1 cellular context compared by ENCODE assay signal in the genomic region with DNA sequence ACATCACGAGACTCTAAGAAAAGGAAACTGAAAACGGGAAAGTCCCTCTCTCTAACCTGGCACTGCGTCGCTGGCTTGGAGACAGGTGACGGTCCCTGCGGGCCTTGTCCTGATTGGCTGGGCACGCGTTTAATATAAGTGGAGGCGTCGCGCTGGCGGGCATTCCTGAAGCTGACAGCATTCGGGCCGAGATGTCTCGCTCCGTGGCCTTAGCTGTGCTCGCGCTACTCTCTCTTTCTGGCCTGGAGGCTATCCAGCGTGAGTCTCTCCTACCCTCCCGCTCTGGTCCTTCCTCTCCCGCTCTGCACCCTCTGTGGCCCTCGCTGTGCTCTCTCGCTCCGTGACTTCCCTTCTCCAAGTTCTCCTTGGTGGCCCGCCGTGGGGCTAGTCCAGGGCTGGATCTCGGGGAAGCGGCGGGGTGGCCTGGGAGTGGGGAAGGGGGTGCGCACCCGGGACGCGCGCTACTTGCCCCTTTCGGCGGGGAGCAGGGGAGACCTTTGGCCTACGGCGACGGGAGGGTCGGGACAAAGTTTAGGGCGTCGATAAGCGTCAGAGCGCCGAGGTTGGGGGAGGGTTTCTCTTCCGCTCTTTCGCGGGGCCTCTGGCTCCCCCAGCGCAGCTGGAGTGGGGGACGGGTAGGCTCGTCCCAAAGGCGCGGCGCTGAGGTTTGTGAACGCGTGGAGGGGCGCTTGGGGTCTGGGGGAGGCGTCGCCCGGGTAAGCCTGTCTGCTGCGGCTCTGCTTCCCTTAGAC.
TF ChIP-seq lines count a peak whose summit lies in the region.

B2M (plus strand) TSS at position 162 of the 752 bp plus-strand sequence; CDS start at position 192, 30 bp downstream.

TF ChIP-seq in K562, 482 proteins besides CTCF, POLR2A, EP300 and RAD21 (continued from another document and continues in another):
- TF ChIP-seq, protein P1, sequence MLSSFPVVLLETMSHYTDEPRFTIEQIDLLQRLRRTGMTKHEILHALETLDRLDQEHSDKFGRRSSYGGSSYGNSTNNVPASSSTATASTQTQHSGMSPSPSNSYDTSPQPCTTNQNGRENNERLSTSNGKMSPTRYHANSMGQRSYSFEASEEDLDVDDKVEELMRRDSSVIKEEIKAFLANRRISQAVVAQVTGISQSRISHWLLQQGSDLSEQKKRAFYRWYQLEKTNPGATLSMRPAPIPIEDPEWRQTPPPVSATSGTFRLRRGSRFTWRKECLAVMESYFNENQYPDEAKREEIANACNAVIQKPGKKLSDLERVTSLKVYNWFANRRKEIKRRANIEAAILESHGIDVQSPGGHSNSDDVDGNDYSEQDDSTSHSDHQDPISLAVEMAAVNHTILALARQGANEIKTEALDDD (IDR thresholded peaks at IDR 0.05) = no peak
- TF ChIP-seq, protein P2, sequence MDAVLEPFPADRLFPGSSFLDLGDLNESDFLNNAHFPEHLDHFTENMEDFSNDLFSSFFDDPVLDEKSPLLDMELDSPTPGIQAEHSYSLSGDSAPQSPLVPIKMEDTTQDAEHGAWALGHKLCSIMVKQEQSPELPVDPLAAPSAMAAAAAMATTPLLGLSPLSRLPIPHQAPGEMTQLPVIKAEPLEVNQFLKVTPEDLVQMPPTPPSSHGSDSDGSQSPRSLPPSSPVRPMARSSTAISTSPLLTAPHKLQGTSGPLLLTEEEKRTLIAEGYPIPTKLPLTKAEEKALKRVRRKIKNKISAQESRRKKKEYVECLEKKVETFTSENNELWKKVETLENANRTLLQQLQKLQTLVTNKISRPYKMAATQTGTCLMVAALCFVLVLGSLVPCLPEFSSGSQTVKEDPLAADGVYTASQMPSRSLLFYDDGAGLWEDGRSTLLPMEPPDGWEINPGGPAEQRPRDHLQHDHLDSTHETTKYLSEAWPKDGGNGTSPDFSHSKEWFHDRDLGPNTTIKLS (IDR thresholded peaks at IDR 0.05; ENCODE audit: borderline replicate concordance, low read depth) = 0 out of 2 replicates have a peak, but pooled peaks have one; percentile 6
- TF ChIP-seq ARID1B (IDR thresholded peaks at IDR 0.05) (peak; percentile 30; the same call in 1 of the 2 replicates), NBN (IDR thresholded peaks at IDR 0.05; ENCODE audit: low read depth) (no peak; the same call in 1 of the 2 replicates), NELFE (IDR thresholded peaks at IDR 0.05; ENCODE audit: insufficient read depth, insufficient read length) (peak; percentile 76), TBL1XR1 (IDR thresholded peaks at IDR 0.05; ENCODE audit: low read length in 2 of 2) (peak in 1 of 2 experiments; percentile 82; a peak in 2 of 4 replicates), POLR2B (IDR thresholded peaks at IDR 0.05; ENCODE audit: low read depth, partially characterized antibody) (peak; percentile 99), CBX3 (IDR thresholded peaks at IDR 0.05; ENCODE audit: borderline replicate concordance in 1 of 2, low read length in 2 of 2) (no peak), EZH2 (IDR thresholded peaks at IDR 0.05; ENCODE audit: borderline replicate concordance, low read depth, low read length) (no peak), ZNF212 (CRISPR knock-in tag; IDR thresholded peaks at IDR 0.05) (no peak), CTCFL (IDR thresholded peaks at IDR 0.05; ENCODE audit: borderline replicate concordance, insufficient read depth, low read depth, low read length, poor library complexity, severe bottlenecking) (no peak), NONO (IDR thresholded peaks at IDR 0.05; ENCODE audit: low read depth in 2 of 2, low read length in 1 of 2) (peak in 1 of 2 experiments; percentile 57; a peak in 1 of 4 replicates), ZNF766 (CRISPR knock-in tag; conservative IDR thresholded peaks at IDR 0.05) (no peak), ZBTB40 (IDR thresholded peaks at IDR 0.05) (no peak), ZBTB40 (CRISPR knock-in tag; IDR thresholded peaks at IDR 0.05) (no peak), ZBTB17 (CRISPR knock-in tag; IDR thresholded peaks at IDR 0.05) (no peak), CREBBP (IDR thresholded peaks at IDR 0.05; ENCODE audit: low read depth, low read length) (no peak), ERF (CRISPR knock-in tag; IDR thresholded peaks at IDR 0.05) (no peak), NKRF (IDR thresholded peaks at IDR 0.05; ENCODE audit: borderline replicate concordance) (peak; percentile 55), RB1 (IDR thresholded peaks at IDR 0.05; ENCODE audit: low read depth) (peak; percentile 44), ZNF444 (CRISPR knock-in tag; IDR thresholded peaks at IDR 0.05) (no peak), COPS2 (conservative IDR thresholded peaks at IDR 0.05) (no peak), ZNF23 (CRISPR knock-in tag; IDR thresholded peaks at IDR 0.05) (no peak), E2F1 (CRISPR knock-in tag; IDR thresholded peaks at IDR 0.05) (peak; percentile 68; the same call in 1 of the 2 replicates), THRA (IDR thresholded peaks at IDR 0.05) (no peak), AFF1 (IDR thresholded peaks at IDR 0.05; ENCODE audit: low read depth in 1 of 2, partially characterized antibody in 2 of 2) (peak in 1 of 2 experiments; percentile 77), CREM (IDR thresholded peaks at IDR 0.05; ENCODE audit: low read depth) (peak; percentile 99), DNMT1 (IDR thresholded peaks at IDR 0.05) (no peak), NFRKB (IDR thresholded peaks at IDR 0.05; ENCODE audit: low read depth) (no peak; the same call in 1 of the 2 replicates)
